In the genomic region with DNA sequence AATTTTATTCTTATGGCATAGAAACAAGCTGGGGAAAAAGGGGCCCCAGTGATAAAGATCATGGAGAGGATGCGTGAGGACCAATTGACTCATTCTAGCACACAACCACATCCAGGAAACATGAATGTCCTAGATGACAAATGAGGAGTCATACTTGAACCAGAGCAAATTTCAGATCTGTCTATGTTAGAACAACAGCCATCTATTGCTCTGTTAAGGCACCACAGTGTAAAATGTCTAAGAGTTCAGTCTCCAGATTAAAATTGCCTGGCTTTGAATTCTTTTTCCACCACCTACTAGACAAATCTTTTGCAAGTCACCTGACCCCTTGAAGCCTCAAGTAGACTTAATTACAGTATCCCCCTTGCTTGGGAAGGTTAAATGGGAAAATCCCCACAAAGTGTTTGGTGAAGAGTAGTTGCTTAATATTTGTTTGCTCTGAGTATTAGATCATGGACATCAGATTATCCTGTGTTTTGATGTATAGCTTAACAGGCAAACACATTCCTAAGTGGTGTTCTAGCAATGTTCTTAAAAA, we compare ENCODE assay signal across 9 cellular contexts.
DNase-seq lines count a peak whose midpoint lies in the region; ATAC-seq and TF ChIP-seq lines count a peak whose summit lies in the region.
"Had no signal": no experiment of that assay in that cellular context is flagged by ENCODE, and none has a peak within 500 bp of the region (broad histone marks: within the 10 kb centered on the region; RNA-seq: fewer than 3 reads in every experiment).

No MANE protein-coding gene starts in this region.

- H3K27ac ChIP-seq in Panc1 (ENCODE audit: low read length) (peak overlapping the region; percentile 56; the same call in 1 of the 2 replicates), epithelial cell of prostate (peak overlapping the region; percentile 95), left lung (no peak overlapping the region), transverse colon (no peak overlapping the region)
- H3K27ac ChIP-seq: KMS-11 had no signal

- H3K4me3 ChIP-seq in GM12864 (ENCODE audit: low read depth, low read length) (no peak overlapping the region), Panc1 (ENCODE audit: low read depth in 2 of 2, low read length in 2 of 2) (no peak overlapping the region), left lung (no peak overlapping the region), transverse colon (no peak overlapping the region)

- TF ChIP-seq CTCF in GM12864 (IDR thresholded peaks at IDR 0.05; ENCODE audit: low read depth, low read length, missing control alignments) = no peak
- TF ChIP-seq CTCF in Panc1 (IDR thresholded peaks at IDR 0.05) = no peak
- no peak for TF ChIP-seq CTCF in left lung (IDR thresholded peaks at IDR 0.05)
- TF ChIP-seq CTCF in transverse colon (IDR thresholded peaks at IDR 0.05) = no peak

- 56 to 67% methylated on average over 1 of the region's 1 CpG for WGBS in transverse colon (ENCODE audit: low coverage in 1 of 2), 2 donors

- H3K9me3 ChIP-seq in Panc1 (ENCODE audit: control insufficient read depth, insufficient read depth, low read depth, low read length) = no peaks in the 10 kb centered on the region; the same call in 1 of the 2 replicates
- no peaks in the 10 kb centered on the region for H3K9me3 ChIP-seq in left lung
- no peaks in the 10 kb centered on the region for H3K9me3 ChIP-seq in transverse colon

- H3K36me3 ChIP-seq in Panc1 (ENCODE audit: control insufficient read depth, insufficient read depth, low read length) (no peaks in the 10 kb centered on the region), left lung (no peaks in the 10 kb centered on the region), transverse colon (no peaks in the 10 kb centered on the region)

- POLR2A ChIA-PET in Panc1 (lab: Charles Lee) = no interaction called here

- H3K4me1 ChIP-seq in Panc1 (ENCODE audit: control insufficient read depth, insufficient read depth, low read length) (peaks cover 11% of the 10 kb centered on the region), left lung (peaks cover 4 to 31% of the 10 kb centered on the region in 2 donors), transverse colon (peaks cover 0 to 38% (median 0%) of the 10 kb centered on the region in 4 donors)

- DNase-seq in GM12864 (ENCODE audit: low read depth) (peak; percentile 15), Panc1 (ENCODE audit: low read depth, low spot score) (peak; percentile 61), epithelial cell of prostate (ENCODE audit: low read depth, low spot score) (peak; percentile 88), left lung (no peak), DMS114 treated with DMSO at 0.1 percent for 48 hours (lab: John Stamatoyannopoulos, UW; ENCODE audit: unreplicated experiment) (no peak), transverse colon (no peak)
- no peak for DNase-seq in activated CD4-positive, CD25-positive, alpha-beta regulatory T cell (lab: John Stamatoyannopoulos, UW)

- in situ Hi-C loops in Panc1 (cut with HindIII; ENCODE audit: low pct_unique_long_range_greater_than_20kb, low sequenced_read_pairs) = no loop called here
- in situ Hi-C loops in transverse colon (cut with MboI; ENCODE audit: low pct_ligation_motif_present in 1 of 4, low pct_unique_long_range_greater_than_20kb in 1 of 4, low sequenced_read_pairs in 3 of 4) = no loop called here

- H3K27me3 ChIP-seq in Panc1 (ENCODE audit: control insufficient read depth, insufficient read depth, low read length) (no peaks in the 10 kb centered on the region), left lung (no peaks in the 10 kb centered on the region), transverse colon (no peaks in the 10 kb centered on the region)

- CTCF ChIA-PET in Panc1 (lab: Charles Lee) = no interaction called here

- ATAC-seq in HG02588 (IDR thresholded peaks at IDR 0.05; ENCODE audit: unreplicated experiment) (peak; percentile 78), Panc1 (peak; percentile 63; the same call in 1 of the 2 replicates), left lung (no peak)

- intact Hi-C loops in Panc1 (cut with micrococcal nuclease; ENCODE audit: unreplicated experiment) (no loop called here), left lung (cut with DNase I) (no loop called here), transverse colon (cut with DNase I; ENCODE audit: low total_unique reads) (no loop called here)

- no peak for TF ChIP-seq EP300 in transverse colon (IDR thresholded peaks at IDR 0.05; ENCODE audit: low read depth)

- TF ChIP-seq POLR2A in transverse colon (IDR thresholded peaks at IDR 0.05) = no peak

- BruUV-seq in Panc1 (replicated peaks; lab: Mats Ljungman, UMichigan) = no TSS peak

Comparison
In these comparisons a context has a peak if more than half of its experiments do, and no peak if none do; other contexts are left out.
1. DNase-seq: peak in GM12864 (single experiment), Panc1 (single experiment) and epithelial cell of prostate (single experiment); none in left lung (0 of 2), DMS114 treated with DMSO at 0.1 percent for 48 hours (single experiment), transverse colon (single experiment) and activated CD4-positive, CD25-positive, alpha-beta regulatory T cell (0 of 4).
2. H3K27ac ChIP-seq: peak in Panc1 (single experiment) and epithelial cell of prostate (single experiment); none in left lung (0 of 2) and transverse colon (0 of 4).